Comparison of ENCODE assay signal across 27 cellular contexts in the genomic region with DNA sequence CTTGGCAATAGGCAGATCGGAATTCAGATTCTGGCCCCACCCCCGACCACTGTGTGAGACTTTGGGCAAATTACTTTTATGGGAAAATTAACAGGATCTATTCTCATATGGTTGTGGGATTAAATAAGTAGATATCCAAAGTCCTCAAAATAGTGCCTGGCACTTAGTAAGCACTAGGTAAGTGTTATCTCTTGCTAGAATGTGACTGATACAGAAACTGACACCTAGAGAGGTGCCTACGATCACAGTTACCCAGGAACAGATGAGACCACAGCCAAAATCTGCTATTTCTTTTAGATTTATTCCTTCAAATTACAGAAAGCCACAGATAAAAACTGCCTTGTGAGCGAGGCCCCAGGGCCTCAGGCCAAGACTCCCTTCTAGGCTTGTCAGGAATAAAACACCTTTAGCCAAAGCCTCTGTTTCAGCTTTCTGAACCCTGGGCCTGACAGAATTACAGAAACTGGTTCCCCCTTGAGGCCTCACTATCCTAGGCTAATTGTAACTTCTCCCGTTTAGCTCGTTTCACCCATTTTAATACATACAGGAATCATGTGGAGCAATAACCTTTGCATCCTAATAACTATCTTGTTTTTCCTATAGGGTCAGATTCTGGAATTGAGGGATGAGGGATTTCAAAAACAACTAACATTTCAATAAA. TPM values are rescaled to one million over a fixed set of nuclear protein-coding genes. Genes with fewer than 3 reads are reported as not detected.
DNase-seq lines count a peak whose midpoint lies in the region; ATAC-seq and TF ChIP-seq lines count a peak whose summit lies in the region.
"Had no signal": no experiment of that assay in that cellular context is flagged by ENCODE, and none has a peak within 500 bp of the region (broad histone marks: within the 10 kb centered on the region; RNA-seq: fewer than 3 reads in every experiment).

No MANE protein-coding gene starts in this region.

- H3K9me3 ChIP-seq in HUES6 (ENCODE audit: control insufficient read depth, insufficient read depth, low read depth, low read length) (no peaks in the 10 kb centered on the region), esophagus muscularis mucosa (no peaks in the 10 kb centered on the region), neural progenitor cell (ENCODE audit: low read depth) (no peaks in the 10 kb centered on the region)
- H3K9me3 ChIP-seq: body of pancreas, heart right ventricle, left ventricle myocardium inferior, pancreas, SK-N-SH, spleen had no signal

- no peak for TF ChIP-seq EP300 in esophagus muscularis mucosa (IDR thresholded peaks at IDR 0.05)

- TF ChIP-seq CTCF in esophagus muscularis mucosa (IDR thresholded peaks at IDR 0.05): no peak
- no peak for TF ChIP-seq CTCF in neural progenitor cell (IDR thresholded peaks at IDR 0.05)

- peaks cover 23% of the 10 kb centered on the region for H3K4me1 ChIP-seq in HUES6 (ENCODE audit: control insufficient read depth, insufficient read depth, low read length)
- H3K4me1 ChIP-seq in esophagus muscularis mucosa: no peaks in the 10 kb centered on the region
- peaks cover 9% of the 10 kb centered on the region for H3K4me1 ChIP-seq in neural progenitor cell
- H3K4me1 ChIP-seq: body of pancreas, heart right ventricle, left ventricle myocardium inferior, pancreas, spleen had no signal

- H3K4me2 ChIP-seq in neural progenitor cell: peak overlapping the region; percentile 56
- H3K4me2 ChIP-seq: SK-N-SH had no signal

- no peaks in the 10 kb centered on the region for H3K36me3 ChIP-seq in HUES6 (ENCODE audit: control insufficient read depth, insufficient read depth, low read length)
- H3K36me3 ChIP-seq in esophagus muscularis mucosa: no peaks in the 10 kb centered on the region
- H3K36me3 ChIP-seq in neural progenitor cell: no peaks in the 10 kb centered on the region
- H3K36me3 ChIP-seq: heart right ventricle, left ventricle myocardium inferior, pancreas, spleen had no signal

- peak; percentile 66 for ATAC-seq in GM21381 (IDR thresholded peaks at IDR 0.05; ENCODE audit: unreplicated experiment)
- ATAC-seq: body of pancreas; heart right ventricle; HepG2; naive thymus-derived CD8-positive, alpha-beta T cell; pancreas; right cardiac atrium; T-helper 17 cell had no signal

- WGBS in esophagus muscularis mucosa: 70% methylated on average over 6 of the region's 6 CpGs

- H3K4me3 Mint-ChIP-seq in neural progenitor cell: no peak overlapping the region
- H3K4me3 Mint-ChIP-seq: activated CD4-positive, alpha-beta T cell treated with anti-CD3 and anti-CD28 coated beads, Interleukin-2, amount 10 ng/mL, durations not matched to agents 24 days and 14 days; CD14-positive monocyte; naive thymus-derived CD8-positive, alpha-beta T cell; T-helper 17 cell had no signal

- no peak for TF ChIP-seq POLR2A in esophagus muscularis mucosa (IDR thresholded peaks at IDR 0.05; ENCODE audit: low read depth)

- H3K27ac ChIP-seq in HUES6 (ENCODE audit: low read depth, low read length): peak overlapping the region; percentile 65
- H3K27ac ChIP-seq in esophagus muscularis mucosa (replicated peaks in 1 of 4): no peak overlapping the region
- H3K27ac ChIP-seq in neural progenitor cell: peak overlapping the region; percentile 71
- H3K27ac ChIP-seq: body of pancreas, GM23248, heart right ventricle, left ventricle myocardium inferior, pancreas, RWPE1, spleen had no signal

- H3K4me3 ChIP-seq in HUES6 (ENCODE audit: low read depth, low read length) (no peak overlapping the region), esophagus muscularis mucosa (no peak overlapping the region), neural progenitor cell (no peak overlapping the region)
- H3K4me3 ChIP-seq: body of pancreas, GM23248, heart right ventricle, left ventricle myocardium inferior, pancreas, spleen had no signal

- no peaks in the 10 kb centered on the region for H3K36me3 Mint-ChIP-seq in neural progenitor cell
- H3K36me3 Mint-ChIP-seq: CD14-positive monocyte; naive thymus-derived CD8-positive, alpha-beta T cell had no signal

- H3K4me1 Mint-ChIP-seq in neural progenitor cell: peaks cover 23% of the 10 kb centered on the region
- H3K4me1 Mint-ChIP-seq: CD14-positive monocyte; naive thymus-derived CD8-positive, alpha-beta T cell had no signal

- no peaks in the 10 kb centered on the region for H3K27me3 Mint-ChIP-seq in neural progenitor cell (ENCODE audit: insufficient read depth, low read depth)
- H3K27me3 Mint-ChIP-seq: naive thymus-derived CD8-positive, alpha-beta T cell had no signal

- H4K20me1 ChIP-seq in neural progenitor cell (ENCODE audit: low read depth): no peaks in the 10 kb centered on the region

- H3K79me2 ChIP-seq in neural progenitor cell (ENCODE audit: low read depth): no peaks in the 10 kb centered on the region

- no peak overlapping the region for H3K27ac Mint-ChIP-seq in neural progenitor cell
- H3K27ac Mint-ChIP-seq: activated CD4-positive, alpha-beta T cell treated with anti-CD3 and anti-CD28 coated beads, Interleukin-2, amount 10 ng/mL, durations not matched to agents 24 days and 14 days; CD14-positive monocyte; naive thymus-derived CD8-positive, alpha-beta T cell; T-helper 17 cell had no signal

- H3K9me3 Mint-ChIP-seq in neural progenitor cell: no peaks in the 10 kb centered on the region
- H3K9me3 Mint-ChIP-seq: activated CD4-positive, alpha-beta T cell treated with anti-CD3 and anti-CD28 coated beads, Interleukin-2, amount 10 ng/mL, durations not matched to agents 24 days and 14 days; naive thymus-derived CD8-positive, alpha-beta T cell had no signal

- H3K27me3 ChIP-seq in HUES6 (ENCODE audit: control insufficient read depth, insufficient read depth, low read length) (no peaks in the 10 kb centered on the region), esophagus muscularis mucosa (no peaks in the 10 kb centered on the region), neural progenitor cell (no peaks in the 10 kb centered on the region)
- H3K27me3 ChIP-seq: body of pancreas, heart right ventricle, pancreas, spleen had no signal

- intact Hi-C loops in esophagus muscularis mucosa (cut with DNase I): no loop called here

- DNase-seq in esophagus muscularis mucosa (ENCODE audit: extremely low spot score): peak; percentile 68
- no peak for DNase-seq in neural progenitor cell (ENCODE audit: low spot score)
- DNase-seq in NCI-H510A treated with DMSO at 0.1 percent for 48 hours (lab: John Stamatoyannopoulos, UW): no peak
- DNase-seq in 8988T: no peak
- DNase-seq in stimulated activated CD4-positive, alpha-beta T cell treated with anti-CD3 and anti-CD28 coated beads, Interleukin-4, amount 100 ng/mL, for 1 hour: no peak
- DNase-seq: activated CD4-positive, alpha-beta T cell treated with anti-CD3 and anti-CD28 coated beads, Interleukin-2, amount 10 ng/mL, durations not matched to agents 24 days and 14 days; activated effector memory CD4-positive, alpha-beta T cell treated with Interleukin-2 at 50 U/mL for 16 hours; body of pancreas; EL; heart right ventricle; left ventricle myocardium inferior; naive thymus-derived CD8-positive, alpha-beta T cell; NCI-H187; NCI-H526 treated with DMSO at 0.1 percent for 48 hours; pancreas; right cardiac atrium; SK-N-SH; spleen; stimulated activated CD4-positive, alpha-beta T cell treated with anti-CD3 and anti-CD28 coated beads, Interleukin-2, amount 100 ng/mL, for 48 hours; stimulated activated naive CD4-positive, alpha-beta T cell; T-helper 17 cell had no signal

- peaks cover 10% of the 10 kb centered on the region for H3F3A ChIP-seq in neural progenitor cell (ENCODE audit: low read depth)

- H2AFZ ChIP-seq in neural progenitor cell (replicated peaks): peak overlapping the region; percentile 71
- H2AFZ ChIP-seq: GM23248 had no signal

- H3K9ac ChIP-seq in HUES6 (ENCODE audit: low read length) (no peak overlapping the region), neural progenitor cell (no peak overlapping the region)
- H3K9ac ChIP-seq: GM23248, SK-N-SH had no signal

RNA-seq across cellular contexts. Expression of a gene that starts 22.3 kb away (rescaled TPM):
- total RNA-seq in esophagus muscularis mucosa (10 to 100 TPM; 42.0 to 58.6 (median 49.7) TPM), neural progenitor cell (ENCODE audit: low replicate concordance) (50.8 and 62.9 TPM in 2 replicates)

Comparison
In these comparisons a context has a peak if more than half of its experiments do, and no peak if none do; other contexts are left out.
1. H3K27ac ChIP-seq: peak in HUES6 (single experiment) and neural progenitor cell (single experiment); none in esophagus muscularis mucosa (0 of 4).